Comparison of ENCODE assay signal across 8 cellular contexts in genomic region chr9:90656876-90657275, GRCh38. TPM values are rescaled to one million over a fixed set of nuclear protein-coding genes. Genes with fewer than 3 reads are reported as not detected.
"Had no signal": no experiment of that assay in that cellular context is flagged by ENCODE, and none has a peak within 500 bp of the region (broad histone marks: within the 10 kb centered on the region; RNA-seq: fewer than 3 reads in every experiment).

No MANE protein-coding gene starts in this region.

RNA-seq across cellular contexts. Expression of gene DIRAS2, which starts 14.3 kb away (rescaled TPM):
- total RNA-seq: OCI-LY7, PC-3, PC-9, Right ventricle myocardium inferior, Right ventricle myocardium superior, SJSA1, SK-MEL-5 had no signal
- polyA plus RNA-seq: SK-N-SH had no signal
